In genomic region chr19:3670796-3671679, GRCh38 we compare ENCODE assay signal across 8 cellular contexts. TPM values are rescaled to one million over a fixed set of nuclear protein-coding genes. Genes with fewer than 3 reads are reported as not detected.
A peak's percentile ranks its signal among the peaks of the same experiment; 100 is the strongest.
DNase-seq lines count a peak whose midpoint lies in the region; ATAC-seq and TF ChIP-seq lines count a peak whose summit lies in the region.

No MANE protein-coding gene starts in this region.

- peak overlapping the region in 3 of 8 donors; percentile 2 to 17 (median 10) for H3K4me3 Mint-ChIP-seq in CD4-positive, alpha-beta memory T cell
- H3K4me3 Mint-ChIP-seq in activated CD4-positive, alpha-beta memory T cell treated with anti-CD3 and anti-CD28 coated beads for 36 hours: no peak overlapping the region

- no peaks in the 10 kb centered on the region for H3K9me3 Mint-ChIP-seq in CD4-positive, alpha-beta memory T cell
- no peaks in the 10 kb centered on the region for H3K9me3 Mint-ChIP-seq in activated CD4-positive, alpha-beta memory T cell treated with anti-CD3 and anti-CD28 coated beads for 36 hours

- peaks cover 0 to 6% of the 10 kb centered on the region in 2 donors for H3K36me3 Mint-ChIP-seq in CD4-positive, alpha-beta memory T cell
- H3K36me3 Mint-ChIP-seq in activated CD4-positive, alpha-beta memory T cell treated with anti-CD3 and anti-CD28 coated beads for 36 hours: peaks cover 4% of the 10 kb centered on the region

- CTCF ChIA-PET in CD4-positive, alpha-beta memory T cell (lab: Charles Lee; ENCODE audit: partially characterized antibody): no interaction called here
- CTCF ChIA-PET in activated CD4-positive, alpha-beta memory T cell treated with anti-CD3 and anti-CD28 coated beads for 36 hours (lab: Charles Lee): interaction anchor here (1.2 to 2.4 kb wide), 5 partner anchors 22 to 48 kb away, joined by 3 to 7 read pairs (median 6); partner anchors contain the start of gene PIP5K1C

- peak; percentile 39 for TF ChIP-seq EP300 in ovary (IDR thresholded peaks at IDR 0.05)

- H3K27me3 ChIP-seq in CD4-positive, alpha-beta memory T cell (ENCODE audit: insufficient read depth, low read length): no peaks in the 10 kb centered on the region
- H3K27me3 ChIP-seq in ovary: no peaks in the 10 kb centered on the region
- H3K27me3 ChIP-seq in MG63: no peaks in the 10 kb centered on the region

- H3K27me3 Mint-ChIP-seq in CD4-positive, alpha-beta memory T cell: no peaks in the 10 kb centered on the region
- no peaks in the 10 kb centered on the region for H3K27me3 Mint-ChIP-seq in activated CD4-positive, alpha-beta memory T cell treated with anti-CD3 and anti-CD28 coated beads for 36 hours

- H3K27ac Mint-ChIP-seq in CD4-positive, alpha-beta memory T cell: peak overlapping the region in 5 of 7 donors; percentile 29 to 74 (median 51)
- H3K27ac Mint-ChIP-seq in activated CD4-positive, alpha-beta memory T cell treated with anti-CD3 and anti-CD28 coated beads for 36 hours: peak overlapping the region; percentile 61

- DNase-seq in CD4-positive, alpha-beta memory T cell: peak in 1 of 5 donors; percentile 25
- DNase-seq in activated CD4-positive, alpha-beta memory T cell treated with anti-CD3 and anti-CD28 coated beads for 36 hours: peak; percentile 76
- DNase-seq in fibroblast of gingiva (ENCODE audit: low read depth): peak; percentile 68
- DNase-seq in ovary: peak; percentile 88 to 94 (median 90)
- no peak for DNase-seq in NCI-H1417 (lab: John Stamatoyannopoulos, UW)
- DNase-seq in MG63: no peak
- no peak for DNase-seq in AML-193 (lab: John Stamatoyannopoulos, UW)

- peaks cover 16% of the 10 kb centered on the region for H3K4me1 ChIP-seq in CD4-positive, alpha-beta memory T cell (ENCODE audit: insufficient read depth, low read length)
- H3K4me1 ChIP-seq in ovary (ENCODE audit: insufficient read depth): peaks cover 16% of the 10 kb centered on the region

- intact Hi-C loops in CD4-positive, alpha-beta memory T cell (cut with micrococcal nuclease): no loop called here
- intact Hi-C loops in activated CD4-positive, alpha-beta memory T cell treated with anti-CD3 and anti-CD28 coated beads for 36 hours (cut with micrococcal nuclease): loop anchor here (2.0 kb wide), 1 partner anchor 20 kb away; no protein-coding TSS in a partner anchor
- intact Hi-C loops in ovary (cut with DNase I): loop anchor here in 1 of 4 donors (5.0 kb wide), 1 partner anchor 86 kb away; no protein-coding TSS in a partner anchor

- H3K27ac ChIP-seq in CD4-positive, alpha-beta memory T cell (ENCODE audit: low read depth, low read length): no peak overlapping the region
- H3K27ac ChIP-seq in ovary: peak overlapping the region; percentile 90 to 99

- no peak overlapping the region for H3K4me3 ChIP-seq in CD4-positive, alpha-beta memory T cell (ENCODE audit: low read length in 2 of 2)
- peak overlapping the region; percentile 37 for H3K4me3 ChIP-seq in ovary
- H3K4me3 ChIP-seq in MG63: no peak overlapping the region

- no peaks in the 10 kb centered on the region for H3K9me3 ChIP-seq in CD4-positive, alpha-beta memory T cell (ENCODE audit: control insufficient read depth in 1 of 2, low read length in 2 of 2)
- H3K9me3 ChIP-seq in ovary (no peaks in the 10 kb centered on the region), MG63 (no peaks in the 10 kb centered on the region)

- no peak for TF ChIP-seq CTCF in ovary (IDR thresholded peaks at IDR 0.05)

- no peaks in the 10 kb centered on the region for H3K36me3 ChIP-seq in CD4-positive, alpha-beta memory T cell (ENCODE audit: insufficient read depth, low read length)
- H3K36me3 ChIP-seq in ovary (no peaks in the 10 kb centered on the region), MG63 (no peaks in the 10 kb centered on the region)

- H3K4me1 Mint-ChIP-seq in CD4-positive, alpha-beta memory T cell: peaks cover 8 to 32% (median 21%) of the 10 kb centered on the region in 4 donors
- peaks cover 20% of the 10 kb centered on the region for H3K4me1 Mint-ChIP-seq in activated CD4-positive, alpha-beta memory T cell treated with anti-CD3 and anti-CD28 coated beads for 36 hours (ENCODE audit: low read depth)

- WGBS in ovary, 3 donors: 18 to 28% (median 18%) methylated on average over 45 of the region's 45 CpGs

- POLR2A ChIA-PET in CD4-positive, alpha-beta memory T cell (lab: Charles Lee; ENCODE audit: partially characterized antibody): interaction anchor here (1.8 kb wide), 1 partner anchor 17 kb away, joined by 4 read pairs; no protein-coding TSS in a partner anchor
- POLR2A ChIA-PET in activated CD4-positive, alpha-beta memory T cell treated with anti-CD3 and anti-CD28 coated beads for 36 hours (lab: Charles Lee): interaction anchor here (1.5 kb wide), 1 partner anchor 19 kb away, joined by 5 read pairs; no protein-coding TSS in a partner anchor

- TF ChIP-seq POLR2A in ovary (IDR thresholded peaks at IDR 0.05): peak; percentile 59

- ATAC-seq in HG02840 (IDR thresholded peaks at IDR 0.05; ENCODE audit: low FRiP score, unreplicated experiment): no peak

RNA-seq across cellular contexts. Expression of gene PIP5K1C, which starts 29.2 kb away (rescaled TPM):
- total RNA-seq in CD4-positive, alpha-beta memory T cell: 10 to 100 TPM; 28.2 to 29.7 TPM
- polyA plus RNA-seq in CD4-positive, alpha-beta memory T cell: 10 to 100 TPM in 1 of 2 donors, 1 to 10 TPM in 1; 1.7 to 19.3 TPM
- 10 to 100 TPM; 14.7 to 15.7 TPM for total RNA-seq in activated CD4-positive, alpha-beta memory T cell treated with anti-CD3 and anti-CD28 coated beads for 36 hours
- 10 to 100 TPM; 11.3 to 41.7 (median 32.9) TPM for total RNA-seq in ovary
- 10 to 100 TPM in 1 of 2 donors, 1 to 10 TPM in 1; 6.0 to 23.3 TPM for polyA plus RNA-seq in ovary
- 2.8 and 5.6 TPM in 2 replicates for total RNA-seq in MG63 (2014; rRNA removed; shearing (Covaris generic); ENCODE audit: low replicate concordance)

RNA-seq across cellular contexts. Expression of gene TJP3, which starts 37.1 kb away (rescaled TPM):
- total RNA-seq in CD4-positive, alpha-beta memory T cell: 10 to 100 TPM; 20.2 to 21.1 TPM
- 10 to 100 TPM; 17.6 to 23.4 TPM for polyA plus RNA-seq in CD4-positive, alpha-beta memory T cell
- total RNA-seq in activated CD4-positive, alpha-beta memory T cell treated with anti-CD3 and anti-CD28 coated beads for 36 hours: 1 to 10 TPM; 3.1 to 3.7 TPM
- total RNA-seq in ovary: 10 to 100 TPM in 1 of 7 donors, 1 to 10 TPM in 3, under 1 TPM in 2, not detected in 1; 0.18 to 24.4 (median 3.0) TPM
- polyA plus RNA-seq in ovary: under 1 TPM in 1 of 2 donors, not detected in 1; 0.46 TPM
- not detected in 2 replicates for total RNA-seq in MG63 (2014; rRNA removed; shearing (Covaris generic); ENCODE audit: low replicate concordance)

RNA-seq across cellular contexts. Expression of gene CACTIN, which starts 44.4 kb away (rescaled TPM):
- total RNA-seq in CD4-positive, alpha-beta memory T cell: 10 to 100 TPM; 44.0 to 50.4 TPM
- 10 to 100 TPM in 1 of 2 donors, 1 to 10 TPM in 1; 4.4 to 16.1 TPM for polyA plus RNA-seq in CD4-positive, alpha-beta memory T cell
- 10 to 100 TPM; 25.2 to 27.2 TPM for total RNA-seq in activated CD4-positive, alpha-beta memory T cell treated with anti-CD3 and anti-CD28 coated beads for 36 hours
- total RNA-seq in ovary: 10 to 100 TPM; 19.2 to 39.1 (median 34.3) TPM
- polyA plus RNA-seq in ovary: 10 to 100 TPM in 1 of 2 donors, 1 to 10 TPM in 1; 2.7 to 28.8 TPM
- 13.1 and 25.3 TPM in 2 replicates for total RNA-seq in MG63 (2014; rRNA removed; shearing (Covaris generic); ENCODE audit: low replicate concordance)

Comparison
In these comparisons a context has a peak if more than half of its experiments do, and no peak if none do; other contexts are left out.
1. DNase-seq: peak in activated CD4-positive, alpha-beta memory T cell treated with anti-CD3 and anti-CD28 coated beads for 36 hours (single experiment), fibroblast of gingiva (single experiment) and ovary (5 of 5); none in NCI-H1417 (0 of 3), MG63 (single experiment) and AML-193 (0 of 2).